In the genomic region with DNA sequence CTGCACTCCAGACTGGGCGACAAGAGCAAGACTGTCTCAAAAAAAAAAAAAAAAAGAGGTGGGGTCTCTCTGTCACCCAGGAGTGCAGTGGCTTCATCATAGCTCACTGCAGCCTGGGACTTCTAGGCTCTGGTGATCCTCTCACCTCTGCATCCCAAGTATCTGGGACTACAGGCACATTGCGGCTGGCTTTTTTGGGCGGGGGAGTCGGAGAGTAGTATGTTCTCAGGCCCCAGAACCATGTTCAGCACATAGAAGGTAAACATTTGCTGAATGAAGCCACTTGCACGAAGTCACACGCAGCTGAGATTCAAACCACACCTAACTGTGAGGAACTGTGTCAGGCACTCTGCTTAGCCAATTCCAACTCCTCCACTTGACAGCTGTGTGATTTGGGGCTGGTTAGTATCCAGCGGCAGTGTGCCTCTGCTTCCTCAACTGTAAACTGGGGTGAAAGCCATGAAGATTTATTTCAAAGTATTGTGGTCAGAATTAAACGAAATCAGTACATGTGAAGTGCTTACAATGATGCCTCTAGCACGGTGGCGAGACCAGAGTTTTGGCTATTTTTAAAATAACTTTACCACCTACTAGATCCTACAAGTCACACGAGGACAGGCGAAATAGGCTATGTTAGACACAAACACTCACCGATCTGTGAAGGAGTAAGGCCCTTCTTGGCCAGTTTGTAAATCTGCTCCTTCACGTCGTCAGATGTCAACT, we compare ENCODE assay signal across 8 cellular contexts. TPM values are rescaled to one million over a fixed set of nuclear protein-coding genes. Genes with fewer than 3 reads are reported as not detected.
DNase-seq lines count a peak whose midpoint lies in the region; ATAC-seq and TF ChIP-seq lines count a peak whose summit lies in the region.

No MANE protein-coding gene starts in this region.

- TF ChIP-seq CTCF in SK-N-SH (IDR thresholded peaks at IDR 0.05): no peak

- ATAC-seq in SK-N-SH treated with all-trans-retinoic acid at 6 μM for 48 hours (no peak), HG03378 (IDR thresholded peaks at IDR 0.05; ENCODE audit: unreplicated experiment) (no peak)

- peak overlapping the region; percentile 99 for H3K27ac Mint-ChIP-seq in activated naive CD4-positive, alpha-beta T cell treated with anti-CD3 and anti-CD28 coated beads, Interleukin-2, amount 50 U/mL, for 24 hours
- peak overlapping the region; percentile 93 to 99 (median 96) for H3K27ac Mint-ChIP-seq in immature natural killer cell

- H3K4me1 ChIP-seq in SK-N-SH (ENCODE audit: control insufficient read depth in 1 of 2, insufficient read depth in 2 of 2, low read depth in 1 of 2, low read length in 1 of 2) (peaks cover 7 to 18% of the 10 kb centered on the region in 2 experiments; a peak in 2 of 4 replicates), stomach smooth muscle (ENCODE audit: control insufficient read depth, insufficient read depth, low read length) (peaks cover 20% of the 10 kb centered on the region)

- H2AFZ ChIP-seq in SK-N-SH (ENCODE audit: low read depth): no peak overlapping the region

- CTCF ChIA-PET in SK-N-SH (lab: Yijun Ruan, JAX): interaction anchor here (0.9 to 2.8 kb wide), 5 partner anchors 62 to 289 kb away, joined by 3 to 14 read pairs (median 4); no protein-coding TSS in a partner anchor

- no peak for DNase-seq in SK-N-SH
- DNase-seq in immature natural killer cell: peak in 1 of 3 donors; percentile 1
- no peak for DNase-seq in foreskin melanocyte
- DNase-seq in DMS153 (lab: John Stamatoyannopoulos, UW): no peak

- 0 out of 2 replicates have a peak, but pooled peaks cover 8% of the 10 kb centered on the region for H4K20me1 ChIP-seq in SK-N-SH (ENCODE audit: insufficient read depth)

- H3K9me3 ChIP-seq in SK-N-SH: no peaks in the 10 kb centered on the region
- no peaks in the 10 kb centered on the region for H3K9me3 ChIP-seq in stomach smooth muscle (ENCODE audit: control insufficient read depth in 2 of 2, low read length in 2 of 2)

- H3K27ac ChIP-seq in SK-N-SH (ENCODE audit: low read depth in 2 of 2, low read length in 1 of 2): peak overlapping the region; percentile 79 to 87
- H3K27ac ChIP-seq in stomach smooth muscle (ENCODE audit: low read length): peak overlapping the region; percentile 94

- peaks cover 33% of the 10 kb centered on the region for H3K79me2 ChIP-seq in SK-N-SH (ENCODE audit: insufficient read depth)

- peak overlapping the region; percentile 99 for H3K4me3 Mint-ChIP-seq in activated naive CD4-positive, alpha-beta T cell treated with anti-CD3 and anti-CD28 coated beads, Interleukin-2, amount 50 U/mL, for 24 hours
- H3K4me3 Mint-ChIP-seq in immature natural killer cell: peak overlapping the region; percentile 91 to 99 (median 99)

- no peaks in the 10 kb centered on the region for H3K27me3 Mint-ChIP-seq in activated naive CD4-positive, alpha-beta T cell treated with anti-CD3 and anti-CD28 coated beads, Interleukin-2, amount 50 U/mL, for 24 hours
- peaks cover 2 to 5% (median 5%) of the 10 kb centered on the region in 3 donors for H3K27me3 Mint-ChIP-seq in immature natural killer cell (ENCODE audit: low read depth in 3 of 3)

- H3K9me2 ChIP-seq in SK-N-SH: no peaks in the 10 kb centered on the region

- H3K36me3 ChIP-seq in SK-N-SH (replicated peaks in 1 of 2; ENCODE audit: control insufficient read depth in 1 of 2, insufficient read depth in 2 of 2, low read length in 1 of 2) (peaks cover 23 to 31% of the 10 kb centered on the region in 2 experiments), stomach smooth muscle (ENCODE audit: control insufficient read depth in 2 of 2, insufficient read depth in 2 of 2, low read length in 2 of 2) (peaks cover 15 to 22% of the 10 kb centered on the region in 2 donors)

- TF ChIP-seq RAD21 in SK-N-SH (IDR thresholded peaks at IDR 0.05; ENCODE audit: low read length): no peak

- H3F3A ChIP-seq in SK-N-SH (replicated peaks; ENCODE audit: insufficient read depth): peaks cover 25% of the 10 kb centered on the region

- no peaks in the 10 kb centered on the region for H3K9me3 Mint-ChIP-seq in activated naive CD4-positive, alpha-beta T cell treated with anti-CD3 and anti-CD28 coated beads, Interleukin-2, amount 50 U/mL, for 24 hours
- no peaks in the 10 kb centered on the region for H3K9me3 Mint-ChIP-seq in immature natural killer cell

- POLR2A ChIA-PET in SK-N-SH (lab: Yijun Ruan, JAX): interaction anchor here (1.5 to 1.6 kb wide), 2 partner anchors 10 to 131 kb away, joined by 6 to 17 read pairs; partner anchors contain the start of gene PIK3C2A

- TF ChIP-seq EP300 in SK-N-SH (IDR thresholded peaks at IDR 0.05; ENCODE audit: borderline replicate concordance in 1 of 2, low read depth in 1 of 2, low read length in 1 of 2): no peak

- H3K4me2 ChIP-seq in SK-N-SH: peak overlapping the region; percentile 96

- H3K9ac ChIP-seq in SK-N-SH: peak overlapping the region; percentile 97
- H3K9ac ChIP-seq in stomach smooth muscle (ENCODE audit: low read length in 2 of 2): peak overlapping the region; percentile 97 to 99

- no peaks in the 10 kb centered on the region for H3K27me3 ChIP-seq in SK-N-SH (ENCODE audit: insufficient read depth)
- H3K27me3 ChIP-seq in stomach smooth muscle (ENCODE audit: control insufficient read depth in 1 of 2, insufficient read depth in 2 of 2, low read length in 2 of 2): no peaks in the 10 kb centered on the region

- H3K4me1 Mint-ChIP-seq in activated naive CD4-positive, alpha-beta T cell treated with anti-CD3 and anti-CD28 coated beads, Interleukin-2, amount 50 U/mL, for 24 hours: peaks cover 43% of the 10 kb centered on the region
- H3K4me1 Mint-ChIP-seq in immature natural killer cell: peaks cover 42 to 51% of the 10 kb centered on the region in 2 donors

- peaks cover 31% of the 10 kb centered on the region for H3K36me3 Mint-ChIP-seq in activated naive CD4-positive, alpha-beta T cell treated with anti-CD3 and anti-CD28 coated beads, Interleukin-2, amount 50 U/mL, for 24 hours
- peaks cover 10 to 21% (median 19%) of the 10 kb centered on the region in 3 donors for H3K36me3 Mint-ChIP-seq in immature natural killer cell

- 11% methylated on average over 12 of the region's 15 CpGs for WGBS in SK-N-SH (ENCODE audit: low lambda C conversion rate)

- H3K4me3 ChIP-seq in SK-N-SH (ENCODE audit: low read depth in 2 of 2, low read length in 1 of 2): peak overlapping the region; percentile 98
- peak overlapping the region; percentile 94 to 99 for H3K4me3 ChIP-seq in stomach smooth muscle (ENCODE audit: low read length in 2 of 2)

TF ChIP-seq in SK-N-SH, 30 proteins besides CTCF, POLR2A, EP300 and RAD21 (continues in another document):
- TF ChIP-seq REST (IDR thresholded peaks at IDR 0.05; ENCODE audit: low read depth, low read length): no peak

TF ChIP-seq in SK-N-SH treated with all-trans-retinoic acid at 6 μM for 48 hours, 23 proteins besides CTCF, POLR2A, EP300 and RAD21:
- TF ChIP-seq POU6F1 (CRISPR knock-in tag; IDR thresholded peaks at IDR 0.05; ENCODE audit: borderline replicate concordance, low read depth): no peak
- TF ChIP-seq ESRRG (CRISPR knock-in tag; IDR thresholded peaks at IDR 0.05): no peak
- no peak for TF ChIP-seq GLIS3 (CRISPR knock-in tag; IDR thresholded peaks at IDR 0.05)
- no peak for TF ChIP-seq CSDC2 (CRISPR knock-in tag; IDR thresholded peaks at IDR 0.05)
- TF ChIP-seq ZC3H10 (CRISPR knock-in tag; IDR thresholded peaks at IDR 0.05): no peak

RNA-seq across cellular contexts. Expression of gene RPS13, which starts 0.8 kb away (rescaled TPM):
- polyA plus RNA-seq in SK-N-SH (2012; rRNA removed) (950 and 997 TPM in 2 replicates), immature natural killer cell (1,000 to 10,000 TPM in 1 of 3 donors, 100 to 1,000 TPM in 2; 720 to 1,050 (median 777) TPM)
- 1,441 and 1,610 TPM in 2 replicates for polyA plus RNA-seq in SK-N-SH (2012; cell fraction: cytosol; rRNA removed)
- 362 and 364 TPM in 2 replicates for polyA plus RNA-seq in SK-N-SH (2012; cell fraction: nucleus; rRNA removed)
